ENCODE assay signal across 9 cellular contexts in genomic region chr14:54814076-54814475, GRCh38.
DNase-seq lines count a peak whose midpoint lies in the region; TF ChIP-seq lines count a peak whose summit lies in the region.
"Had no signal": no experiment of that assay in that cellular context is flagged by ENCODE, and none has a peak within 500 bp of the region (broad histone marks: within the 10 kb centered on the region; RNA-seq: fewer than 3 reads in every experiment).

No MANE protein-coding gene starts in this region.

- DNase-seq in AG09309 (ENCODE audit: low read depth) = no peak
- no peak for DNase-seq in GM13977 (ENCODE audit: low spot score)
- DNase-seq in SHP77 (lab: John Stamatoyannopoulos, UW) = peak; percentile 42 to 47
- DNase-seq in islet precursor cell = peak; percentile 46
- no peak for DNase-seq in dorsolateral prefrontal cortex
- DNase-seq in GOT3 (lab: John Stamatoyannopoulos, UW) = no peak
- no peak for DNase-seq in NCI-H345 (lab: John Stamatoyannopoulos, UW)
- DNase-seq in NCI-H524 treated with DMSO at 0.1 percent for 48 hours (lab: John Stamatoyannopoulos, UW) = no peak

- no peak overlapping the region for H3K27ac ChIP-seq in dorsolateral prefrontal cortex
- H3K27ac ChIP-seq: thoracic aorta had no signal

- TF ChIP-seq CTCF in AG09309 (IDR thresholded peaks at IDR 0.05; ENCODE audit: control insufficient read depth, insufficient read depth, low read depth, low read length, missing control alignments) (peak; percentile 26), GM13977 (IDR thresholded peaks at IDR 0.05; ENCODE audit: extremely low read depth, insufficient read depth, missing control alignments) (peak; percentile 33), dorsolateral prefrontal cortex (IDR thresholded peaks at IDR 0.05 in 54 of 56, conservative IDR thresholded peaks at IDR 0.05 in 2 of 56; ENCODE audit: low read depth in 1 of 56, partially characterized antibody in 56 of 56) (no peak)

- intact Hi-C loops in dorsolateral prefrontal cortex (cut with DNase I) = no loop called here

- no peaks in the 10 kb centered on the region for H3K27me3 ChIP-seq in dorsolateral prefrontal cortex

- in situ Hi-C loops in GM13977 (cut with MboI; ENCODE audit: low pct_unique_long_range_greater_than_20kb, low sequenced_read_pairs, unreplicated experiment) = no loop called here

- H3K4me3 ChIP-seq in AG09309 (ENCODE audit: control insufficient read depth, low read depth, low read length) (no peak overlapping the region), dorsolateral prefrontal cortex (no peak overlapping the region)
- H3K4me3 ChIP-seq: thoracic aorta had no signal

Comparison
In these comparisons a context has a peak if more than half of its experiments do, and no peak if none do; other contexts are left out.
1. DNase-seq: peak in SHP77 (2 of 2) and islet precursor cell (single experiment); none in AG09309 (single experiment), GM13977 (single experiment), dorsolateral prefrontal cortex (0 of 10), GOT3 (single experiment), NCI-H345 (single experiment) and NCI-H524 treated with DMSO at 0.1 percent for 48 hours (single experiment).
2. CTCF ChIP-seq: peak in AG09309 (single experiment) and GM13977 (single experiment); none in dorsolateral prefrontal cortex (0 of 56).